Comparison of ENCODE assay signal across 8 cellular contexts in the genomic region with DNA sequence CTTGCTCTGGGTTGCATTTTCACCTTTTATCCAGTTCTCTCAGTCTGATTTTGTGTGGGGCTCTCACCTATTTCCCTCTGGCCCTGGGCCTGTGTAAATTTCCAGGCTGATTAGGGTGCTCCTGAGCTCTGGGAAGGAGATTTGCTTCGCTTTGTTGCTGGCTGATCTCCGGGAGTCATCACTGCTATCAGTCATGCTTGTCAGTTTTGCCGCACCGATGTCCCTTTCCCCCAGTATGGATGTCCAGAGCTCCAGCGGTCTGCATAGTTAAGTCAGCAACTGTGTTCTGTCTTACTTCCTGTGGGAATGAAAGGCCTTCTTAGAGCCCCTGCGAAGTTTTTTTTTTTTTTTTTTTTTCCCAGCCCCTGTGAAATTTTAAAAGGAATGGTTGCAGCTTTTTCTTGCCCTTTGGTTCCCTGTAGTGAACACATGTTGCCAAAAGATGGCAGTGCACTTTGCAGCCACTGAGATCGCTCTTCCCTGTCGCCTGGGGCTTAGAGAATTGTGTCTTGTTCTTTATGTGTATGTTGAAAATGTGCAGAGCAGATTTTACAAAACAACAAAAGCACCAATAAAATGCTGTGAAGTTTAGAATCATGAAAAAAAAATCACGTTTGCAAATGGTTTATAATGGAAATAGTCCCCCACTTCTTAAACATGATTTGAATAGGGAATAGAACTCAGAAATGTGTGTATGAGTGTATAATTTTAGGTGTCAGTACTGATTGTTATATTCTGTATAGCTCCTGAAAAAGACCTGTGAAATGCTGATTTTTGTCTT.
DNase-seq lines count a peak whose midpoint lies in the region; ATAC-seq and TF ChIP-seq lines count a peak whose summit lies in the region.

No MANE protein-coding gene starts in this region.

- H3K36me3 ChIP-seq in GM23338 (ENCODE audit: insufficient read depth), result no peaks in the 10 kb centered on the region
- H3K36me3 ChIP-seq in OCI-LY7 (ENCODE audit: insufficient read depth, low read length), result no peaks in the 10 kb centered on the region
- H3K36me3 ChIP-seq in endodermal cell (ENCODE audit: control insufficient read depth, insufficient read depth, low read length), result no peaks in the 10 kb centered on the region

- H3K9me3 Mint-ChIP-seq in GM23338, result no peaks in the 10 kb centered on the region
- H3K9me3 Mint-ChIP-seq in endodermal cell, result no peaks in the 10 kb centered on the region
- H3K9me3 Mint-ChIP-seq in activated CD4-positive, alpha-beta T cell treated with anti-CD3 and anti-CD28 coated beads, Interleukin-2, amount 10 ng/mL, durations not matched to agents 24 days and 14 days, result no peaks in the 10 kb centered on the region
- no peaks in the 10 kb centered on the region for H3K9me3 Mint-ChIP-seq in T-cell

- H3K4me3 ChIP-seq in GM23338 (no peak overlapping the region), OCI-LY7 (ENCODE audit: low read depth, low read length, poor library complexity, severe bottlenecking) (no peak overlapping the region), endodermal cell (ENCODE audit: low read length) (no peak overlapping the region)

- CTCF ChIA-PET in OCI-LY7 (lab: Charles Lee; ENCODE audit: unreplicated experiment) (no interaction called here), T-cell (lab: Charles Lee) (interaction anchor here in 1 of 2 donors (0.6 kb wide), 1 partner anchor 11 kb away, joined by 7 read pairs; no protein-coding TSS in a partner anchor)

- H3K9me3 ChIP-seq in OCI-LY7 (ENCODE audit: low read length) (no peaks in the 10 kb centered on the region), endodermal cell (ENCODE audit: control insufficient read depth, low read length) (no peaks in the 10 kb centered on the region)

- H3K36me3 Mint-ChIP-seq in GM23338 (ENCODE audit: low read depth) (no peaks in the 10 kb centered on the region), endodermal cell (ENCODE audit: low read depth) (no peaks in the 10 kb centered on the region), T-cell (no peaks in the 10 kb centered on the region)
- H3K36me3 Mint-ChIP-seq in activated CD4-positive, alpha-beta T cell treated with anti-CD3 and anti-CD28 coated beads, Interleukin-2, amount 10 ng/mL, durations not matched to agents 24 days and 14 days (ENCODE audit: low read depth), result no peaks in the 10 kb centered on the region

- H3K27ac Mint-ChIP-seq in GM23338 (no peak overlapping the region), endodermal cell (peak overlapping the region; percentile 8), T-cell (no peak overlapping the region)
- no peak overlapping the region for H3K27ac Mint-ChIP-seq in activated CD4-positive, alpha-beta T cell treated with anti-CD3 and anti-CD28 coated beads, Interleukin-2, amount 10 ng/mL, durations not matched to agents 24 days and 14 days

- intact Hi-C loops in OCI-LY7 (cut with micrococcal nuclease; ENCODE audit: unreplicated experiment), result no loop called here
- intact Hi-C loops in activated CD4-positive, alpha-beta T cell treated with anti-CD3 and anti-CD28 coated beads, Interleukin-2, amount 10 ng/mL, durations not matched to agents 24 days and 14 days (cut with micrococcal nuclease), result no loop called here

- no peaks in the 10 kb centered on the region for H3F3A ChIP-seq in GM23338 (replicated peaks; ENCODE audit: low read depth)

- no peak overlapping the region for H3K27ac ChIP-seq in GM23338 (ENCODE audit: low read depth)
- H3K27ac ChIP-seq in OCI-LY7 (ENCODE audit: low read depth, low read length, poor library complexity, severe bottlenecking), result no peak overlapping the region
- H3K27ac ChIP-seq in endodermal cell (ENCODE audit: low read depth, low read length), result peak overlapping the region; percentile 12

- H3K27me3 Mint-ChIP-seq in GM23338 (ENCODE audit: insufficient read depth, low read depth, poor library complexity) (peaks cover 4% of the 10 kb centered on the region), endodermal cell (ENCODE audit: insufficient read depth) (peaks cover 38% of the 10 kb centered on the region), T-cell (peaks cover 0 to 4% of the 10 kb centered on the region in 2 donors)
- peaks cover 5% of the 10 kb centered on the region for H3K27me3 Mint-ChIP-seq in activated CD4-positive, alpha-beta T cell treated with anti-CD3 and anti-CD28 coated beads, Interleukin-2, amount 10 ng/mL, durations not matched to agents 24 days and 14 days

- H3K9ac ChIP-seq in endodermal cell (ENCODE audit: extremely low read depth, low read length, poor library complexity, severe bottlenecking), result no peak overlapping the region

- ATAC-seq in GM23338, result peak; percentile 75
- ATAC-seq in HG03108 (IDR thresholded peaks at IDR 0.05; ENCODE audit: unreplicated experiment), result no peak
- ATAC-seq in T-cell (replicated peaks in 1 of 4), result no peak

- H3K9me2 ChIP-seq in GM23338 (ENCODE audit: insufficient read depth) (peaks cover 6% of the 10 kb centered on the region; the same call in 1 of the 2 replicates), OCI-LY7 (ENCODE audit: insufficient read depth, low read length) (no peaks in the 10 kb centered on the region)

- POLR2A ChIA-PET in OCI-LY7 (lab: Charles Lee), result interaction anchor here (1.3 kb wide), 1 partner anchor 13 kb away, joined by 7 read pairs; no protein-coding TSS in a partner anchor
- POLR2A ChIA-PET in T-cell (lab: Charles Lee), result no interaction called here

- H3K79me2 ChIP-seq in GM23338 (replicated peaks; ENCODE audit: insufficient read depth), result no peaks in the 10 kb centered on the region
- H3K79me2 ChIP-seq in OCI-LY7 (ENCODE audit: insufficient read depth, low read depth, low read length), result no peaks in the 10 kb centered on the region

- no peak overlapping the region for H2AFZ ChIP-seq in GM23338
- no peak overlapping the region for H2AFZ ChIP-seq in OCI-LY7 (ENCODE audit: low read length)

- H4K20me1 ChIP-seq in GM23338 (replicated peaks; ENCODE audit: insufficient read depth) (no peaks in the 10 kb centered on the region), OCI-LY7 (ENCODE audit: insufficient read depth, low read length) (no peaks in the 10 kb centered on the region)

- H3K4me1 ChIP-seq in GM23338 (ENCODE audit: insufficient read depth) (peaks cover 9% of the 10 kb centered on the region; the same call in 1 of the 2 replicates), OCI-LY7 (ENCODE audit: insufficient read depth, low read length, poor library complexity, severe bottlenecking) (no peaks in the 10 kb centered on the region), endodermal cell (ENCODE audit: control insufficient read depth, insufficient read depth, low read length) (peaks cover 7% of the 10 kb centered on the region)

- no peak overlapping the region for H3K4me3 Mint-ChIP-seq in GM23338
- H3K4me3 Mint-ChIP-seq in endodermal cell, result peak overlapping the region; percentile 12
- no peak overlapping the region for H3K4me3 Mint-ChIP-seq in activated CD4-positive, alpha-beta T cell treated with anti-CD3 and anti-CD28 coated beads, Interleukin-2, amount 10 ng/mL, durations not matched to agents 24 days and 14 days
- no peak overlapping the region for H3K4me3 Mint-ChIP-seq in T-cell

- H3K4me2 ChIP-seq in GM23338, result no peak overlapping the region
- no peak overlapping the region for H3K4me2 ChIP-seq in OCI-LY7 (ENCODE audit: low read length)

- WGBS in endodermal cell (ENCODE audit: insufficient coverage in 1 of 2, insufficient read length in 1 of 2), 2 experiments, result 37% methylated on average over 9 of the region's 9 CpGs; no CpG with 5 or more reads in 1 of the 2 experiments

- H3K27me3 ChIP-seq in GM23338 (ENCODE audit: insufficient read depth), result no peaks in the 10 kb centered on the region
- H3K27me3 ChIP-seq in endodermal cell (ENCODE audit: control insufficient read depth, insufficient read depth, low read length, poor library complexity, severe bottlenecking), result peaks cover 53% of the 10 kb centered on the region

- peak; percentile 76 to 81 for TF ChIP-seq CTCF in GM23338 (conservative IDR thresholded peaks at IDR 0.05; ENCODE audit: low read depth in 2 of 2)
- peak; percentile 80 for TF ChIP-seq CTCF in OCI-LY7 (conservative IDR thresholded peaks at IDR 0.05; ENCODE audit: low read length)
- TF ChIP-seq CTCF in endodermal cell (conservative IDR thresholded peaks at IDR 0.05), result peak; percentile 79

- BruUV-seq in OCI-LY7 (replicated peaks; lab: Mats Ljungman, UMichigan), result no TSS peak

- DNase-seq in DMS 273 treated with DMSO at 0.1 percent for 48 hours (lab: John Stamatoyannopoulos, UW) (peak; percentile 5), GM23338 (ENCODE audit: low spot score) (peak; percentile 70), OCI-LY7 (ENCODE audit: low spot score) (peak; percentile 21), endodermal cell (peak; percentile 67), midbrain (lab: John Stamatoyannopoulos, UW) (peak; percentile 66), T-cell (no peak)
- no peak for DNase-seq in activated CD4-positive, alpha-beta T cell treated with anti-CD3 and anti-CD28 coated beads, Interleukin-2, amount 10 ng/mL, durations not matched to agents 24 days and 14 days

- H3K4me1 Mint-ChIP-seq in GM23338 (peaks cover 21% of the 10 kb centered on the region), endodermal cell (peaks cover 23% of the 10 kb centered on the region), T-cell (no peaks in the 10 kb centered on the region)
- H3K4me1 Mint-ChIP-seq in activated CD4-positive, alpha-beta T cell treated with anti-CD3 and anti-CD28 coated beads, Interleukin-2, amount 10 ng/mL, durations not matched to agents 24 days and 14 days, result no peaks in the 10 kb centered on the region

TF ChIP-seq in GM23338, 12 proteins besides CTCF, POLR2A, EP300 and RAD21 (continues in another document):
- TF ChIP-seq ZNF114 (CRISPR knock-in tag; IDR thresholded peaks at IDR 0.05) (no peak), POLR2AphosphoS5 (IDR thresholded peaks at IDR 0.05; ENCODE audit: low read depth) (no peak)

Comparison
In these comparisons a context has a peak if more than half of its experiments do, and no peak if none do; other contexts are left out.
1. DNase-seq: peak in DMS 273 treated with DMSO at 0.1 percent for 48 hours (single experiment), GM23338 (single experiment), OCI-LY7 (single experiment), endodermal cell (single experiment) and midbrain (single experiment); none in activated CD4-positive, alpha-beta T cell treated with anti-CD3 and anti-CD28 coated beads, Interleukin-2, amount 10 ng/mL, durations not matched to agents 24 days and 14 days (single experiment) and T-cell (0 of 34).
2. Peak in every context shown above with its lines, with median percentiles within 50 percentile points of each other: CTCF ChIP-seq.